In genomic region chr13:83223546-83223945, GRCh38 we compare ENCODE assay signal across 1 cellular context.
TF ChIP-seq lines count a peak whose summit lies in the region.

No MANE protein-coding gene starts in this region.

TF ChIP-seq in GM23338, 12 proteins besides CTCF, POLR2A, EP300 and RAD21 (continued from another document):
- no peak for TF ChIP-seq REST (IDR thresholded peaks at IDR 0.05; ENCODE audit: unreplicated experiment)
- no peak for TF ChIP-seq CREB1 (CRISPR knock-in tag; IDR thresholded peaks at IDR 0.05; ENCODE audit: low read depth)
- TF ChIP-seq NANOG (IDR thresholded peaks at IDR 0.05; ENCODE audit: borderline replicate concordance), result no peak
- TF ChIP-seq STAT1 (IDR thresholded peaks at IDR 0.05; ENCODE audit: unreplicated experiment), result no peak
